In the genomic region with DNA sequence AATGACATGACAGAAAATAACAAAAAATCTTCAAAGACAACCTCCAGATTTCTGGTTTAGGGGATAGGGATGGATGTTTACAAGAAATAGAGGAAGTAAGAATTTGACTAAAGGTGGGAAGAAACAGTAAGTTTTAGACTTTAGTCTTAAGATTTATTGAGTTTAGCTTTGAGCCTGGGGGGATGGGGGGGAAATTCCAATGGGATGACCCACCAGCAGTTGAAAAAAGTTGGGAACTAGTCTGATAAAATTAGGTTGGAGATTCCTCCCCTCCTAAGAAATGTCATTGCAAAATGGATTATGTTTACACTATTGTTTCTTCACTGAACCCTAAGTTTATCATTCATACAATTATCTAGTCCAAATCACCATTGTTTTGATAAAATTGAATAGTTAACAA, we compare ENCODE assay signal across 19 cellular contexts. TPM values are rescaled to one million over a fixed set of nuclear protein-coding genes. Genes with fewer than 3 reads are reported as not detected.
A peak's percentile ranks its signal among the peaks of the same experiment; 100 is the strongest.
DNase-seq lines count a peak whose midpoint lies in the region; ATAC-seq and TF ChIP-seq lines count a peak whose summit lies in the region.
"Had no signal": no experiment of that assay in that cellular context is flagged by ENCODE, and none has a peak within 500 bp of the region (broad histone marks: within the 10 kb centered on the region; RNA-seq: fewer than 3 reads in every experiment).

No MANE protein-coding gene starts in this region.

- no peak for TF ChIP-seq CTCF in tibial artery (IDR thresholded peaks at IDR 0.05)

- peak overlapping the region; percentile 23; the same call in 1 of the 2 replicates for H3K27ac ChIP-seq in GM23248
- no peak overlapping the region for H3K27ac ChIP-seq in tibial artery
- H3K27ac ChIP-seq in caudate nucleus (ENCODE audit: low read depth, low read length): no peak overlapping the region
- H3K27ac ChIP-seq: C4-2B, skin epidermis, thyroid gland, WERI-Rb-1 had no signal

- H3F3A ChIP-seq in GM23248 (ENCODE audit: insufficient read depth): peaks cover 12% of the 10 kb centered on the region; the same call in 1 of the 2 replicates

- no peak overlapping the region for H3K4me2 ChIP-seq in GM23248 (ENCODE audit: unreplicated experiment)

- peaks cover 71% of the 10 kb centered on the region for H3K36me3 ChIP-seq in GM23248 (ENCODE audit: low read depth)
- H3K36me3 ChIP-seq in tibial artery: peaks cover 64 to 88% (median 78%) of the 10 kb centered on the region in 3 donors

- H2AFZ ChIP-seq in GM23248: no peak overlapping the region

- H3K9ac ChIP-seq in GM23248: no peak overlapping the region

- H3K4me3 ChIP-seq in GM23248 (no peak overlapping the region), tibial artery (no peak overlapping the region)
- H3K4me3 ChIP-seq: MG63, skin epidermis, thyroid gland had no signal

- no peaks in the 10 kb centered on the region for H3K27me3 ChIP-seq in GM23248 (replicated peaks; ENCODE audit: insufficient read depth)
- no peaks in the 10 kb centered on the region for H3K27me3 ChIP-seq in tibial artery
- H3K27me3 ChIP-seq: MG63, thyroid gland had no signal

- no peak for DNase-seq in activated CD4-positive, alpha-beta T cell treated with anti-CD3 and anti-CD28 coated beads, Interleukin-2, amount 10 ng/mL, durations not matched to agents 24 days and 14 days
- DNase-seq in activated CD4-positive, alpha-beta T cell treated with anti-CD3 and anti-CD28 coated beads, Interleukin-2, amount 50 U/mL, for 1 hour: no peak
- DNase-seq in GM23248 (peak; percentile 30), tibial artery (no peak), caudate nucleus (lab: John Stamatoyannopoulos, UW) (no peak)
- no peak for DNase-seq in activated T-helper 2 cell treated with anti-CD3 and anti-CD28 coated beads, Interferon-gamma antibody, Interleukin-2, Interleukin-4, amounts not matched to agents 10 μg/mL and 5 μg/mL and 100 μg/mL, durations not matched to agents 14 hours and 24 hours and 36 hours (ENCODE audit: low spot score)
- no peak for DNase-seq in natural killer cell treated with Interleukin-12 subunit alpha and Interleukin-12 subunit beta and Interleukin-15 and Interleukin-18, amount 100 ng/mL, for 72 hours (ENCODE audit: low spot score)
- DNase-seq: 8988T; activated gamma-delta T cell; MG63; NCI-H1694; NCI-H2227 treated with DMSO at 0.1 percent for 48 hours; stimulated activated CD4-positive, alpha-beta T cell treated with anti-CD3 and anti-CD28 coated beads, Interleukin-4, amount 100 ng/mL, for 4 hours; stimulated activated CD8-positive, alpha-beta memory T cell treated with anti-CD3 and anti-CD28 coated beads, Interleukin-4, amount 100 ng/mL, for 48 hours; thyroid gland; WERI-Rb-1 had no signal

- 0 out of 2 replicates have a peak, but pooled peaks cover 3% of the 10 kb centered on the region for H4K20me1 ChIP-seq in GM23248 (ENCODE audit: insufficient read depth)

- ATAC-seq in natural killer cell treated with Interleukin-12 subunit alpha and Interleukin-12 subunit beta and Interleukin-15 and Interleukin-18, amount 100 ng/mL, for 72 hours: no peak
- ATAC-seq in HG03457 (IDR thresholded peaks at IDR 0.05; ENCODE audit: unreplicated experiment): no peak

- peaks cover 54% of the 10 kb centered on the region for H3K36me3 Mint-ChIP-seq in activated CD4-positive, alpha-beta T cell treated with anti-CD3 and anti-CD28 coated beads, Interleukin-2, amount 10 ng/mL, durations not matched to agents 24 days and 14 days (ENCODE audit: low read depth)
- peaks cover 60% of the 10 kb centered on the region for H3K36me3 Mint-ChIP-seq in activated T-helper 2 cell treated with anti-CD3 and anti-CD28 coated beads, Interferon-gamma antibody, Interleukin-2, Interleukin-4, amounts not matched to agents 10 μg/mL and 5 μg/mL and 100 μg/mL, durations not matched to agents 14 hours and 24 hours and 36 hours (ENCODE audit: low read depth)
- peaks cover 16% of the 10 kb centered on the region for H3K36me3 Mint-ChIP-seq in natural killer cell treated with Interleukin-12 subunit alpha and Interleukin-12 subunit beta and Interleukin-15 and Interleukin-18, amount 100 ng/mL, for 72 hours

- in situ Hi-C loops in GM23248 (cut with MboI): no loop called here

- H3K4me1 ChIP-seq in GM23248 (ENCODE audit: insufficient read depth) (peaks cover 17% of the 10 kb centered on the region), tibial artery (peaks cover 0 to 11% (median 4%) of the 10 kb centered on the region in 4 donors)
- H3K4me1 ChIP-seq: thyroid gland had no signal

- peaks cover 25% of the 10 kb centered on the region for H3K4me1 Mint-ChIP-seq in activated CD4-positive, alpha-beta T cell treated with anti-CD3 and anti-CD28 coated beads, Interleukin-2, amount 10 ng/mL, durations not matched to agents 24 days and 14 days
- H3K4me1 Mint-ChIP-seq in activated T-helper 2 cell treated with anti-CD3 and anti-CD28 coated beads, Interferon-gamma antibody, Interleukin-2, Interleukin-4, amounts not matched to agents 10 μg/mL and 5 μg/mL and 100 μg/mL, durations not matched to agents 14 hours and 24 hours and 36 hours (ENCODE audit: low read depth): peaks cover 11% of the 10 kb centered on the region
- H3K4me1 Mint-ChIP-seq in natural killer cell treated with Interleukin-12 subunit alpha and Interleukin-12 subunit beta and Interleukin-15 and Interleukin-18, amount 100 ng/mL, for 72 hours (ENCODE audit: low read depth in 2 of 2): peaks cover 19 to 21% of the 10 kb centered on the region in 2 donors

- H3K9me3 ChIP-seq in GM23248 (ENCODE audit: low read depth) (no peaks in the 10 kb centered on the region), tibial artery (no peaks in the 10 kb centered on the region)
- H3K9me3 ChIP-seq: MG63, thyroid gland had no signal

- intact Hi-C loops in activated CD4-positive, alpha-beta T cell treated with anti-CD3 and anti-CD28 coated beads, Interleukin-2, amount 10 ng/mL, durations not matched to agents 24 days and 14 days (cut with micrococcal nuclease): no loop called here
- intact Hi-C loops in activated T-helper 2 cell treated with anti-CD3 and anti-CD28 coated beads, Interferon-gamma antibody, Interleukin-2, Interleukin-4, amounts not matched to agents 10 μg/mL and 5 μg/mL and 100 μg/mL, durations not matched to agents 14 hours and 24 hours and 36 hours (cut with micrococcal nuclease): no loop called here
- intact Hi-C loops in tibial artery (cut with DNase I; ENCODE audit: low total_unique reads): no loop called here

- no peak overlapping the region for H3K4me3 Mint-ChIP-seq in activated CD4-positive, alpha-beta T cell treated with anti-CD3 and anti-CD28 coated beads, Interleukin-2, amount 10 ng/mL, durations not matched to agents 24 days and 14 days
- H3K4me3 Mint-ChIP-seq in activated T-helper 2 cell treated with anti-CD3 and anti-CD28 coated beads, Interferon-gamma antibody, Interleukin-2, Interleukin-4, amounts not matched to agents 10 μg/mL and 5 μg/mL and 100 μg/mL, durations not matched to agents 14 hours and 24 hours and 36 hours (ENCODE audit: low read depth): no peak overlapping the region
- H3K4me3 Mint-ChIP-seq in natural killer cell treated with Interleukin-12 subunit alpha and Interleukin-12 subunit beta and Interleukin-15 and Interleukin-18, amount 100 ng/mL, for 72 hours: no peak overlapping the region

- H3K9me2 ChIP-seq in GM23248 (ENCODE audit: insufficient read depth): no peaks in the 10 kb centered on the region

- no peaks in the 10 kb centered on the region for H3K9me3 Mint-ChIP-seq in activated CD4-positive, alpha-beta T cell treated with anti-CD3 and anti-CD28 coated beads, Interleukin-2, amount 10 ng/mL, durations not matched to agents 24 days and 14 days
- H3K9me3 Mint-ChIP-seq in activated T-helper 2 cell treated with anti-CD3 and anti-CD28 coated beads, Interferon-gamma antibody, Interleukin-2, Interleukin-4, amounts not matched to agents 10 μg/mL and 5 μg/mL and 100 μg/mL, durations not matched to agents 14 hours and 24 hours and 36 hours: no peaks in the 10 kb centered on the region
- no peaks in the 10 kb centered on the region for H3K9me3 Mint-ChIP-seq in natural killer cell treated with Interleukin-12 subunit alpha and Interleukin-12 subunit beta and Interleukin-15 and Interleukin-18, amount 100 ng/mL, for 72 hours

- H3K27ac Mint-ChIP-seq in activated CD4-positive, alpha-beta T cell treated with anti-CD3 and anti-CD28 coated beads, Interleukin-2, amount 10 ng/mL, durations not matched to agents 24 days and 14 days: peak overlapping the region; percentile 10
- peak overlapping the region; percentile 7 for H3K27ac Mint-ChIP-seq in activated T-helper 2 cell treated with anti-CD3 and anti-CD28 coated beads, Interferon-gamma antibody, Interleukin-2, Interleukin-4, amounts not matched to agents 10 μg/mL and 5 μg/mL and 100 μg/mL, durations not matched to agents 14 hours and 24 hours and 36 hours
- peak overlapping the region; percentile 7 to 9 for H3K27ac Mint-ChIP-seq in natural killer cell treated with Interleukin-12 subunit alpha and Interleukin-12 subunit beta and Interleukin-15 and Interleukin-18, amount 100 ng/mL, for 72 hours

- no peaks in the 10 kb centered on the region for H3K27me3 Mint-ChIP-seq in activated CD4-positive, alpha-beta T cell treated with anti-CD3 and anti-CD28 coated beads, Interleukin-2, amount 10 ng/mL, durations not matched to agents 24 days and 14 days
- H3K27me3 Mint-ChIP-seq in activated T-helper 2 cell treated with anti-CD3 and anti-CD28 coated beads, Interferon-gamma antibody, Interleukin-2, Interleukin-4, amounts not matched to agents 10 μg/mL and 5 μg/mL and 100 μg/mL, durations not matched to agents 14 hours and 24 hours and 36 hours (ENCODE audit: low read depth): no peaks in the 10 kb centered on the region
- H3K27me3 Mint-ChIP-seq in natural killer cell treated with Interleukin-12 subunit alpha and Interleukin-12 subunit beta and Interleukin-15 and Interleukin-18, amount 100 ng/mL, for 72 hours: no peaks in the 10 kb centered on the region

- peaks cover 85% of the 10 kb centered on the region for H3K79me2 ChIP-seq in GM23248 (ENCODE audit: insufficient read depth)

RNA-seq across cellular contexts. Expression of a gene that starts 28.4 kb away (rescaled TPM):
- total RNA-seq in activated CD4-positive, alpha-beta T cell treated with anti-CD3 and anti-CD28 coated beads, Interleukin-2, amount 10 ng/mL, durations not matched to agents 24 days and 14 days: 81.0 and 90.9 TPM in 2 replicates
- total RNA-seq in GM23248 (2014; rRNA removed; shearing (Covaris generic)): 38.7 and 43.4 TPM in 2 replicates
- polyA plus RNA-seq in GM23248 (2016; fragmentation: Nextera tagmentation; extraction: Ambion mirVana): 10.5 and 10.7 TPM in 2 replicates
- 80.5 and 82.0 TPM in 2 replicates for total RNA-seq in activated T-helper 2 cell treated with anti-CD3 and anti-CD28 coated beads, Interferon-gamma antibody, Interleukin-2, Interleukin-4, amounts not matched to agents 10 μg/mL and 5 μg/mL and 100 μg/mL, durations not matched to agents 14 hours and 24 hours and 36 hours
- total RNA-seq in natural killer cell treated with Interleukin-12 subunit alpha and Interleukin-12 subunit beta and Interleukin-15 and Interleukin-18, amount 100 ng/mL, for 72 hours: 100 to 1,000 TPM in 1 of 2 donors, 10 to 100 TPM in 1; 87.7 to 103 TPM

RNA-seq across cellular contexts. Expression of a gene that starts 49.5 kb away (rescaled TPM):
- total RNA-seq in activated CD4-positive, alpha-beta T cell treated with anti-CD3 and anti-CD28 coated beads, Interleukin-2, amount 10 ng/mL, durations not matched to agents 24 days and 14 days: 77.2 and 78.1 TPM in 2 replicates
- 53.9 and 73.5 TPM in 2 replicates for total RNA-seq in GM23248 (2014; rRNA removed; shearing (Covaris generic))
- 142 TPM in 2 replicates for polyA plus RNA-seq in GM23248 (2016; fragmentation: Nextera tagmentation; extraction: Ambion mirVana)
- 60.2 and 60.7 TPM in 2 replicates for total RNA-seq in activated T-helper 2 cell treated with anti-CD3 and anti-CD28 coated beads, Interferon-gamma antibody, Interleukin-2, Interleukin-4, amounts not matched to agents 10 μg/mL and 5 μg/mL and 100 μg/mL, durations not matched to agents 14 hours and 24 hours and 36 hours
- total RNA-seq in natural killer cell treated with Interleukin-12 subunit alpha and Interleukin-12 subunit beta and Interleukin-15 and Interleukin-18, amount 100 ng/mL, for 72 hours: 10 to 100 TPM; 36.3 to 53.5 TPM
